9 cellular contexts compared by ENCODE assay signal in the genomic region with DNA sequence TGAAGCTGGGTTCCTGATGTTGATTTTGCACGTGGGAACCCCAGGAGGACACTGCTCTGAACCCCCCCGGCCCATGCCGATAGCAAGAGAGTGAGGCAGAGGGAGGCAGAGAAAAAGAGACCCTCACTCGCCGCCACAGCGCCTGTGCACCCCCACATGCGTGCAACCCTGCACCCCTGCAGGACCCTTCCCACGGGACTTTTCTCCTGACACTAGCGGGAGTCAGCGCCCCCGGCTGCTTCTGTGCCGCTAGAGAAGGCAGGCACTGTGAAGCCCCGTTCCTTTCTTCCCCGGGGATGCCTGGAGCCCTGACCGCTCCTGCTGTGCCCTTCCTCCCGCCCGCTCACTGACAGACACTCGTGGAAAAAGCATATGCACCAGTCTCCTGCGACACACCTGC.
A peak's percentile ranks its signal among the peaks of the same experiment; 100 is the strongest.
DNase-seq lines count a peak whose midpoint lies in the region; ATAC-seq and TF ChIP-seq lines count a peak whose summit lies in the region.
"Had no signal": no experiment of that assay in that cellular context is flagged by ENCODE, and none has a peak within 500 bp of the region (broad histone marks: within the 10 kb centered on the region; RNA-seq: fewer than 3 reads in every experiment).

No MANE protein-coding gene starts in this region.

- 83 to 89% methylated on average over 19 of the region's 19 CpGs for WGBS in lower leg skin, 2 donors

- TF ChIP-seq CTCF in GM10266 (IDR thresholded peaks at IDR 0.05; ENCODE audit: control insufficient read depth, insufficient read depth, low read depth, missing control alignments) (peak; percentile 3), OCI-LY1 (IDR thresholded peaks at IDR 0.05; ENCODE audit: low read length) (no peak), lower leg skin (IDR thresholded peaks at IDR 0.05) (no peak), WERI-Rb-1 (IDR thresholded peaks at IDR 0.05; ENCODE audit: low read depth, low read length) (no peak)

- peak overlapping the region; percentile 30; the same call in 1 of the 2 replicates for H3K4me2 ChIP-seq in OCI-LY1 (ENCODE audit: low read length)

- H3K9me2 ChIP-seq in OCI-LY1 (ENCODE audit: low read depth, low read length), result no peaks in the 10 kb centered on the region

- H3K79me2 ChIP-seq in OCI-LY1 (ENCODE audit: insufficient read depth, low read length), result no peaks in the 10 kb centered on the region

- no peak for TF ChIP-seq POLR2A in lower leg skin (IDR thresholded peaks at IDR 0.05)

- H2AFZ ChIP-seq in OCI-LY1 (ENCODE audit: low read length), result no peak overlapping the region

- H3K27ac ChIP-seq in OCI-LY1 (ENCODE audit: low read depth, low read length, poor library complexity, severe bottlenecking) (no peak overlapping the region), WERI-Rb-1 (no peak overlapping the region)
- H3K27ac ChIP-seq: heart right ventricle had no signal

- no peaks in the 10 kb centered on the region for H4K20me1 ChIP-seq in OCI-LY1 (ENCODE audit: insufficient read depth, low read length)

- H3K4me3 ChIP-seq in OCI-LY1 (ENCODE audit: low read depth, low read length, poor library complexity, severe bottlenecking), result no peak overlapping the region
- H3K4me3 ChIP-seq in lower leg skin (ENCODE audit: low read depth, poor library complexity, severe bottlenecking), result no peak overlapping the region
- H3K4me3 ChIP-seq in WERI-Rb-1 (ENCODE audit: low read depth, low read length), result no peak overlapping the region
- H3K4me3 ChIP-seq: heart right ventricle had no signal

- H3K27me3 ChIP-seq in OCI-LY1 (ENCODE audit: insufficient read depth, low read length) (no peaks in the 10 kb centered on the region), WERI-Rb-1 (ENCODE audit: insufficient read depth, low read depth, severe bottlenecking) (no peaks in the 10 kb centered on the region)
- H3K27me3 ChIP-seq: heart right ventricle had no signal

- H3K4me1 ChIP-seq in OCI-LY1 (ENCODE audit: insufficient read depth, low read length, severe bottlenecking), result peaks cover 9% of the 10 kb centered on the region

- DNase-seq in GM10266 (ENCODE audit: extremely low spot score) (no peak), lower leg skin (ENCODE audit: low spot score in 2 of 2) (no peak), GM19240 (ENCODE audit: insufficient read length, low spot score) (no peak), NCI-H1105 (lab: John Stamatoyannopoulos, UW) (no peak), WERI-Rb-1 (no peak)
- DNase-seq: heart right ventricle had no signal

- ATAC-seq in GM19438 (IDR thresholded peaks at IDR 0.05; ENCODE audit: low read depth, unreplicated experiment), result peak; percentile 33
- peak; percentile 30 for ATAC-seq in HG02885 (IDR thresholded peaks at IDR 0.05; ENCODE audit: poor library complexity, unreplicated experiment)
- ATAC-seq: heart right ventricle had no signal

- no peaks in the 10 kb centered on the region for H3F3A ChIP-seq in OCI-LY1 (ENCODE audit: insufficient read depth, low read length)

- H3K9ac ChIP-seq in OCI-LY1 (ENCODE audit: low read length), result no peak overlapping the region

- H3K36me3 ChIP-seq in OCI-LY1 (ENCODE audit: insufficient read depth, low read length) (no peaks in the 10 kb centered on the region), WERI-Rb-1 (no peaks in the 10 kb centered on the region)

- intact Hi-C loops in lower leg skin (cut with DNase I; ENCODE audit: low total_unique reads), result no loop called here

- H3K9me3 ChIP-seq in OCI-LY1 (ENCODE audit: low read length) (no peaks in the 10 kb centered on the region), WERI-Rb-1 (ENCODE audit: severe bottlenecking) (no peaks in the 10 kb centered on the region)
- H3K9me3 ChIP-seq: heart right ventricle had no signal
